Comparison of ENCODE assay signal across 8 cellular contexts in genomic region chr3:40456279-40456939, GRCh38. TPM values are rescaled to one million over a fixed set of nuclear protein-coding genes. Genes with fewer than 3 reads are reported as not detected.
A peak's percentile ranks its signal among the peaks of the same experiment; 100 is the strongest.
DNase-seq lines count a peak whose midpoint lies in the region; ATAC-seq and TF ChIP-seq lines count a peak whose summit lies in the region.

No MANE protein-coding gene starts in this region.

- no peak for TF ChIP-seq POLR2A in stomach (IDR thresholded peaks at IDR 0.05)

- intact Hi-C loops in stomach (cut with DNase I; ENCODE audit: low total_unique reads) = no loop called here

- H3K27ac Mint-ChIP-seq in activated naive CD8-positive, alpha-beta T cell treated with anti-CD3 and anti-CD28 coated beads, Interleukin-2, amount 10 ng/mL, durations not matched to agents 7 days and 5 days = peak overlapping the region; percentile 94

- POLR2A ChIA-PET in activated naive CD8-positive, alpha-beta T cell treated with anti-CD3 and anti-CD28 coated beads, Interleukin-2, amount 10 ng/mL, durations not matched to agents 7 days and 5 days (lab: Charles Lee) = interaction anchor here (0.5 to 2.1 kb wide), 11 partner anchors 9 to 1550 kb away, joined by 3 to 25 read pairs (median 6); partner anchors contain the start of genes CTNNB1, EIF1B, ZNF619 and ZNF620

- H3K36me3 Mint-ChIP-seq in activated naive CD8-positive, alpha-beta T cell treated with anti-CD3 and anti-CD28 coated beads, Interleukin-2, amount 10 ng/mL, durations not matched to agents 7 days and 5 days = peaks cover 21% of the 10 kb centered on the region

- H3K9ac ChIP-seq in iPS-20b (ENCODE audit: low read depth, low read length) = peak overlapping the region; percentile 99

- ATAC-seq in activated naive CD8-positive, alpha-beta T cell treated with anti-CD3 and anti-CD28 coated beads, Interleukin-2, amount 10 ng/mL, durations not matched to agents 7 days and 5 days (ENCODE audit: low read depth) = no peak

- WGBS in stomach, 5 donors = 49 to 57% (median 54%) methylated on average over 29 of the region's 29 CpGs

- no peaks in the 10 kb centered on the region for H3K27me3 Mint-ChIP-seq in activated naive CD8-positive, alpha-beta T cell treated with anti-CD3 and anti-CD28 coated beads, Interleukin-2, amount 10 ng/mL, durations not matched to agents 7 days and 5 days

- H3K4me3 ChIP-seq in iPS-20b (ENCODE audit: low read length) (peak overlapping the region; percentile 100), stomach (peak overlapping the region; percentile 92 to 98 (median 97))

- TF ChIP-seq EP300 in stomach (IDR thresholded peaks at IDR 0.05) = no peak

- H3K36me3 ChIP-seq in iPS-20b (ENCODE audit: insufficient read depth, low read depth, low read length) = peaks cover 38% of the 10 kb centered on the region
- peaks cover 23 to 34% (median 34%) of the 10 kb centered on the region in 4 donors for H3K36me3 ChIP-seq in stomach

- peaks cover 41% of the 10 kb centered on the region for H3K4me1 Mint-ChIP-seq in activated naive CD8-positive, alpha-beta T cell treated with anti-CD3 and anti-CD28 coated beads, Interleukin-2, amount 10 ng/mL, durations not matched to agents 7 days and 5 days

- H3K27ac ChIP-seq in iPS-20b (ENCODE audit: low read length) (peak overlapping the region; percentile 97), stomach (peak overlapping the region in 4 of 5 donors; percentile 91 to 95 (median 92))

- H3K4me3 Mint-ChIP-seq in activated naive CD8-positive, alpha-beta T cell treated with anti-CD3 and anti-CD28 coated beads, Interleukin-2, amount 10 ng/mL, durations not matched to agents 7 days and 5 days = peak overlapping the region; percentile 93

- H3K9me3 ChIP-seq in iPS-20b (ENCODE audit: insufficient read depth, low read depth, low read length) = no peaks in the 10 kb centered on the region
- H3K9me3 ChIP-seq in stomach = no peaks in the 10 kb centered on the region

- peaks cover 12% of the 10 kb centered on the region; the same call in 1 of the 2 replicates for H3K4me1 ChIP-seq in iPS-20b (ENCODE audit: insufficient read depth, low read length)
- H3K4me1 ChIP-seq in stomach = peaks cover 30 to 69% (median 49%) of the 10 kb centered on the region in 4 donors

- H3K27me3 ChIP-seq in iPS-20b (ENCODE audit: insufficient read depth, low read length) = no peaks in the 10 kb centered on the region
- no peaks in the 10 kb centered on the region for H3K27me3 ChIP-seq in stomach

- DNase-seq in DMS53 (lab: John Stamatoyannopoulos, UW) (peak; percentile 31), DMS53 treated with DMSO at 0.1 percent for 48 hours (lab: John Stamatoyannopoulos, UW; ENCODE audit: unreplicated experiment) (no peak), stomach (no peak), T-helper 9 cell (no peak), KG1 (lab: John Stamatoyannopoulos, UW) (no peak)
- no peak for DNase-seq in activated naive CD8-positive, alpha-beta T cell treated with anti-CD3 and anti-CD28 coated beads, Interleukin-2, amount 10 ng/mL, durations not matched to agents 7 days and 5 days
- no peak for DNase-seq in stimulated activated CD4-positive, alpha-beta T cell treated with anti-CD3 and anti-CD28 coated beads, Interleukin-2, amount 100 ng/mL, for 24 hours

- TF ChIP-seq CTCF in stomach (IDR thresholded peaks at IDR 0.05) = no peak

- no peaks in the 10 kb centered on the region for H3K9me3 Mint-ChIP-seq in activated naive CD8-positive, alpha-beta T cell treated with anti-CD3 and anti-CD28 coated beads, Interleukin-2, amount 10 ng/mL, durations not matched to agents 7 days and 5 days

RNA-seq across cellular contexts. Expression of gene RPL14, which starts 0.7 kb away (rescaled TPM):
- 1,000 to 10,000 TPM; 2,251 to 2,258 TPM for total RNA-seq in activated naive CD8-positive, alpha-beta T cell treated with anti-CD3 and anti-CD28 coated beads, Interleukin-2, amount 10 ng/mL, durations not matched to agents 7 days and 5 days
- 100 to 1,000 TPM; 163 to 607 (median 495) TPM for total RNA-seq in stomach
- polyA plus RNA-seq in stomach = 1,000 to 10,000 TPM; 1,553 to 2,267 (median 2,011) TPM

RNA-seq across cellular contexts. Expression of gene ZNF619, which starts 20.5 kb away (rescaled TPM):
- total RNA-seq in activated naive CD8-positive, alpha-beta T cell treated with anti-CD3 and anti-CD28 coated beads, Interleukin-2, amount 10 ng/mL, durations not matched to agents 7 days and 5 days = 10 to 100 TPM; 11.3 to 13.3 TPM
- total RNA-seq in stomach = 100 to 1,000 TPM in 1 of 5 donors, 10 to 100 TPM in 2, 1 to 10 TPM in 2; 1.2 to 137 (median 11.0) TPM
- 1 to 10 TPM in 2 of 3 donors, under 1 TPM in 1; 0.83 to 1.5 (median 1.1) TPM for polyA plus RNA-seq in stomach

RNA-seq across cellular contexts. Expression of gene ZNF620, which starts 49.4 kb away (rescaled TPM):
- 1 to 10 TPM; 4.5 to 7.2 TPM for total RNA-seq in activated naive CD8-positive, alpha-beta T cell treated with anti-CD3 and anti-CD28 coated beads, Interleukin-2, amount 10 ng/mL, durations not matched to agents 7 days and 5 days
- 10 to 100 TPM in 1 of 5 donors, 1 to 10 TPM in 3, not detected in 1; 1.3 to 77.0 (median 4.2) TPM for total RNA-seq in stomach
- 1 to 10 TPM in 2 of 3 donors, under 1 TPM in 1; 0.92 to 1.9 (median 1.0) TPM for polyA plus RNA-seq in stomach
